In the genomic region with DNA sequence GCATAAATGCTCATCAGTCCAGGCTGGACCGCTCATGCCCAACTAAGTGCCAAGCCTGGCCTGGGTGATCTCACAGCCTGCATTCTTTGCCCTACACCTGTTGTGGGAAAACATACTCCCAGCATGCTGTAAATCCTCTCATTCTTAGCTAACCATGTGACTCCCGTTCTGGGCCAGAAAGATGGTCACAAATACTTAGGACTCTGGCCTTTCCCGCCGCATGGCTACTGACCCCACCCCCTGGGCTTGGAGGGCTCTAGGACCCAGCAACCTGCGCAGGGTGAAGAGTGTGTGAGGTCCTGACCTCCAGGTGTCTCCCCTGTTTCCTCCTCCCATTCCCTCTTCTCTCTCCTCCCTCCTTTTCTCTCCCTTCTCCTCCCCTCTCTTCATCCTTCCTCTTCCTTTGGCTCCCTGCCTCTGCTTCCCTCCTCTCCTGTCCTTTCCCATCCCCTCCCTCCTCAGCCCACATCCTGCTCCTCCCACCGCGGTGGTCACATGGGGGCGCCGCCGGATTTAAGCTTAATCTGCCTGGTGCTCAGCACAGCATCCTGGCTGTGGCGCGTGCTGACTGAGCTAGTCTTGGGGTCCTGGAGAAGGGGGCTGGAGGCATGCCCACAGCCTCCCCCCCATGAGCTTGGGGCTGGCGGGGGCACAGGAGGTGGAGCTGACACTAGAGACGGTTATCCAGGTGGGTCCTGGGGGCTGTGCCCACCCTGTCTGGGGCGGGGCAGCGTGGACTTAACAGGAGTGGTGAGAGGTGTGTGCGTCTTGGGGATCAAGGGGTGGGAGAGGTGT, we compare ENCODE assay signal across 9 cellular contexts.
DNase-seq lines count a peak whose midpoint lies in the region; ATAC-seq and TF ChIP-seq lines count a peak whose summit lies in the region.
"Had no signal": no experiment of that assay in that cellular context is flagged by ENCODE, and none has a peak within 500 bp of the region (broad histone marks: within the 10 kb centered on the region; RNA-seq: fewer than 3 reads in every experiment).

A gene with protein sequence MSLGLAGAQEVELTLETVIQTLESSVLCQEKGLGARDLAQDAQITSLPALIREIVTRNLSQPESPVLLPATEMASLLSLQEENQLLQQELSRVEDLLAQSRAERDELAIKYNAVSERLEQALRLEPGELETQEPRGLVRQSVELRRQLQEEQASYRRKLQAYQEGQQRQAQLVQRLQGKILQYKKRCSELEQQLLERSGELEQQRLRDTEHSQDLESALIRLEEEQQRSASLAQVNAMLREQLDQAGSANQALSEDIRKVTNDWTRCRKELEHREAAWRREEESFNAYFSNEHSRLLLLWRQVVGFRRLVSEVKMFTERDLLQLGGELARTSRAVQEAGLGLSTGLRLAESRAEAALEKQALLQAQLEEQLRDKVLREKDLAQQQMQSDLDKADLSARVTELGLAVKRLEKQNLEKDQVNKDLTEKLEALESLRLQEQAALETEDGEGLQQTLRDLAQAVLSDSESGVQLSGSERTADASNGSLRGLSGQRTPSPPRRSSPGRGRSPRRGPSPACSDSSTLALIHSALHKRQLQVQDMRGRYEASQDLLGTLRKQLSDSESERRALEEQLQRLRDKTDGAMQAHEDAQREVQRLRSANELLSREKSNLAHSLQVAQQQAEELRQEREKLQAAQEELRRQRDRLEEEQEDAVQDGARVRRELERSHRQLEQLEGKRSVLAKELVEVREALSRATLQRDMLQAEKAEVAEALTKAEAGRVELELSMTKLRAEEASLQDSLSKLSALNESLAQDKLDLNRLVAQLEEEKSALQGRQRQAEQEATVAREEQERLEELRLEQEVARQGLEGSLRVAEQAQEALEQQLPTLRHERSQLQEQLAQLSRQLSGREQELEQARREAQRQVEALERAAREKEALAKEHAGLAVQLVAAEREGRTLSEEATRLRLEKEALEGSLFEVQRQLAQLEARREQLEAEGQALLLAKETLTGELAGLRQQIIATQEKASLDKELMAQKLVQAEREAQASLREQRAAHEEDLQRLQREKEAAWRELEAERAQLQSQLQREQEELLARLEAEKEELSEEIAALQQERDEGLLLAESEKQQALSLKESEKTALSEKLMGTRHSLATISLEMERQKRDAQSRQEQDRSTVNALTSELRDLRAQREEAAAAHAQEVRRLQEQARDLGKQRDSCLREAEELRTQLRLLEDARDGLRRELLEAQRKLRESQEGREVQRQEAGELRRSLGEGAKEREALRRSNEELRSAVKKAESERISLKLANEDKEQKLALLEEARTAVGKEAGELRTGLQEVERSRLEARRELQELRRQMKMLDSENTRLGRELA (N-terminal part only) (plus strand): TSS at position 541 of the 795 bp plus-strand sequence. CDS start 88 bp downstream, at position 629.

- TF ChIP-seq CTCF in astrocyte of the spinal cord (IDR thresholded peaks at IDR 0.05; ENCODE audit: low read depth, low read length): no peak

- DNase-seq in NCI-H1436 (lab: John Stamatoyannopoulos, UW) (peak; percentile 74), NCI-H1436 treated with DMSO at 0.1 percent for 48 hours (lab: John Stamatoyannopoulos, UW) (no peak), OCI-M1 (lab: John Stamatoyannopoulos, UW) (peak; percentile 52), astrocyte of the spinal cord (ENCODE audit: low read depth, low spot score) (peak; percentile 51), iPS-NIHi7 (ENCODE audit: extremely low spot score) (peak; percentile 85), HCEC 1CT (no peak)
- peak; percentile 19 for DNase-seq in stimulated activated CD8-positive, alpha-beta memory T cell treated with anti-CD3 and anti-CD28 coated beads, Interleukin-15, amount 100 ng/mL, for 1 hour (ENCODE audit: low read depth)

- in situ Hi-C loops in astrocyte of the spinal cord (cut with HindIII; ENCODE audit: low sequenced_read_pairs): no loop called here

- ATAC-seq in HG03378 (IDR thresholded peaks at IDR 0.05; ENCODE audit: unreplicated experiment): no peak

- peak within 1 kb of the TSS; percentile 1 for H3K4me3 ChIP-seq in astrocyte of the spinal cord (ENCODE audit: low read depth, low read length)
- H3K4me3 ChIP-seq: A549 had no signal

Comparison
In these comparisons a context has a peak if more than half of its experiments do, and no peak if none do; other contexts are left out.
1. DNase-seq: peak in NCI-H1436 (single experiment), OCI-M1 (single experiment), astrocyte of the spinal cord (single experiment), iPS-NIHi7 (single experiment) and stimulated activated CD8-positive, alpha-beta memory T cell treated with anti-CD3 and anti-CD28 coated beads, Interleukin-15, amount 100 ng/mL, for 1 hour (single experiment); none in NCI-H1436 treated with DMSO at 0.1 percent for 48 hours (single experiment) and HCEC 1CT (single experiment).